In the genomic region with DNA sequence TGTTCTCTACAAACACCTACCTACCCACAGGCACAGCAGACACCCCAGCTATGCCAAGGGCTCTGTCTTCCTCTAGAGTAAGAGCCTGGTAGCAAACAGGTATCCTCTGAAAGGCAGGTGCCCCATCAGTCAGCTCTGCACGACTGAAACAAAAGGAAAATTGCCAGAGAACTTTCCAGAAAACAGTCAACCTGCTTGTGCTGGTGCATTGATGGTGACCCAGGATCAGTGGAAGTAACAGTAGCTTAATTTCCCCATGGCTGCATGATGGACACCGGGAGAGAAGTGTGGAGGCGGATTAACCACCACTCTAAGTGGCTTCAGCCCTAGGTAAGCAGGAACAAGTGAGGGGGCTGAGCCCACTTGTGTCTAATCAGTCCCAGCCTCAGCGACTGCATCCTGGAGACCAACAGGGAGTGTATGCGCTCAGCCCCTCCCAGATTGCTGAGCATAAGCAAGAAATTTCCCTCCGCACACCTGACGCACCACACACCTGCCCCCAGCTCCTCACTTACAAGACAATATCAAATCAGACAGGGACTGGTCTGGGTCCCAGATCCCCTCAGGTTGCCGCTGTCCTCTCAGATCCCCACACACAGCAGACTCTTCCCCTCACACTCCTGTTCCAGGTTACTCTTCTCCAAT, we compare ENCODE assay signal across 1 cellular context.
TF ChIP-seq lines count a peak whose summit lies in the region.

No MANE protein-coding gene starts in this region.

TF ChIP-seq in K562, 482 proteins besides CTCF, POLR2A, EP300 and RAD21:
- TF ChIP-seq BCOR (IDR thresholded peaks at IDR 0.05) (no peak), MYNN (IDR thresholded peaks at IDR 0.05) (no peak), MYNN (CRISPR knock-in tag; IDR thresholded peaks at IDR 0.05) (0 out of 2 replicates have a peak, but pooled peaks have one; percentile 51)
- TF ChIP-seq, protein P1, sequence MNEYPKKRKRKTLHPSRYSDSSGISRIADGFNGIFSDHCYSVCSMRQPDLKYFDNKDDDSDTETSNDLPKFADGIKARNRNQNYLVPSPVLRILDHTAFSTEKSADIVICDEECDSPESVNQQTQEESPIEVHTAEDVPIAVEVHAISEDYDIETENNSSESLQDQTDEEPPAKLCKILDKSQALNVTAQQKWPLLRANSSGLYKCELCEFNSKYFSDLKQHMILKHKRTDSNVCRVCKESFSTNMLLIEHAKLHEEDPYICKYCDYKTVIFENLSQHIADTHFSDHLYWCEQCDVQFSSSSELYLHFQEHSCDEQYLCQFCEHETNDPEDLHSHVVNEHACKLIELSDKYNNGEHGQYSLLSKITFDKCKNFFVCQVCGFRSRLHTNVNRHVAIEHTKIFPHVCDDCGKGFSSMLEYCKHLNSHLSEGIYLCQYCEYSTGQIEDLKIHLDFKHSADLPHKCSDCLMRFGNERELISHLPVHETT (CRISPR knock-in tag; conservative IDR thresholded peaks at IDR 0.05 in 1 of 2, IDR thresholded peaks at IDR 0.05 in 1 of 2), result 0 out of 4 replicates have a peak, but pooled peaks of 1 of the 2 experiments have one; percentile 2
